In the genomic region with DNA sequence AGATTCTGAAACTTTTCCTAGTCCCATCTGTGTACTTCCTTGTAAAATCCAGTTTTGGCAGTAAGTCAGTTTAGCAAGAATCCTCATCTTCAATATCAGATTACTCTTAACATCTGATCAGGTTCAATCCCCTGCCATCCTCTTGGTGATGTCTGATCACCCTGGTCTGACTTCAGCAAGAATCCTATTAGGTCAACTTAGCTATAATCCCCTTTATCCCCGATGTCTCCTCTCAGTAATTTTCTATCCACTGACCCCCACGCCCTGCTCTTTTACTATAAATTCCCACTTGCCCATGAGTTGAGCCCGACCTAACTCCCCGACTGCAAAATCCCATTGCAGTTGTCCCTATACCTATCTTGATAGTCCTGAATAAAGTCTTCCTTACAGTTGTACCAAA, we compare ENCODE assay signal across 36 cellular contexts. TPM values are rescaled to one million over a fixed set of nuclear protein-coding genes. Genes with fewer than 3 reads are reported as not detected.
"Had no signal": no experiment of that assay in that cellular context is flagged by ENCODE, and none has a peak within 500 bp of the region (broad histone marks: within the 10 kb centered on the region; RNA-seq: fewer than 3 reads in every experiment).

No MANE protein-coding gene starts in this region.

- H3K4me3 Mint-ChIP-seq: activated CD4-positive, alpha-beta T cell treated with anti-CD3 and anti-CD28 coated beads, Interleukin-2, amount 10 ng/mL, durations not matched to agents 24 days and 14 days; activated CD8-positive, alpha-beta T cell treated with anti-CD3 and anti-CD28 coated beads for 36 hours; activated naive CD8-positive, alpha-beta T cell treated with anti-CD3 and anti-CD28 coated beads for 36 hours; activated T-cell treated with anti-CD3 and anti-CD28 coated beads, Interleukin-2, amount 50 U/mL, for 72 hours; activated T-helper 17 cell treated with anti-CD3 and anti-CD28 coated beads, Interleukin-2, amount 50 U/mL, for 72 hours; central memory CD8-positive, alpha-beta T cell had no signal

- H3K36me3 Mint-ChIP-seq: activated naive CD8-positive, alpha-beta T cell treated with anti-CD3 and anti-CD28 coated beads for 36 hours had no signal

- H3K36me3 ChIP-seq: cardiac muscle cell, SJCRH30 had no signal

- H3K4me1 Mint-ChIP-seq: activated CD4-positive, alpha-beta T cell treated with anti-CD3 and anti-CD28 coated beads, Interleukin-2, amount 10 ng/mL, durations not matched to agents 24 days and 14 days; activated naive CD8-positive, alpha-beta T cell treated with anti-CD3 and anti-CD28 coated beads for 36 hours; activated T-helper 17 cell treated with anti-CD3 and anti-CD28 coated beads, Interleukin-2, amount 50 U/mL, for 72 hours; central memory CD8-positive, alpha-beta T cell had no signal

- H3K9me3 Mint-ChIP-seq: activated CD4-positive, alpha-beta T cell treated with anti-CD3 and anti-CD28 coated beads, Interleukin-2, amount 10 ng/mL, durations not matched to agents 24 days and 14 days; activated CD8-positive, alpha-beta T cell treated with anti-CD3 and anti-CD28 coated beads for 36 hours; activated T-cell treated with anti-CD3 and anti-CD28 coated beads, Interleukin-2, amount 50 U/mL, for 72 hours; activated T-helper 17 cell treated with anti-CD3 and anti-CD28 coated beads, Interleukin-2, amount 50 U/mL, for 72 hours; central memory CD8-positive, alpha-beta T cell had no signal

- H3K9me3 ChIP-seq: ascending aorta, SJCRH30 had no signal

- ATAC-seq: activated CD8-positive, alpha-beta T cell treated with anti-CD3 and anti-CD28 coated beads for 36 hours; activated T-cell treated with anti-CD3 and anti-CD28 coated beads, Interleukin-2, amount 50 U/mL, for 72 hours; activated T-helper 17 cell treated with anti-CD3 and anti-CD28 coated beads, Interleukin-2, amount 50 U/mL, for 72 hours; Panc1 had no signal

- H3K4me3 ChIP-seq: ascending aorta, cardiac muscle cell, SJCRH30, SK-N-MC had no signal

- H3K27me3 ChIP-seq: ascending aorta, cardiac muscle cell, SJCRH30 had no signal

- H3K4me1 ChIP-seq: ascending aorta, SJCRH30 had no signal

- H3K27ac Mint-ChIP-seq: activated CD4-positive, alpha-beta T cell treated with anti-CD3 and anti-CD28 coated beads, Interleukin-2, amount 10 ng/mL, durations not matched to agents 24 days and 14 days; activated CD8-positive, alpha-beta T cell treated with anti-CD3 and anti-CD28 coated beads for 36 hours; activated naive CD8-positive, alpha-beta T cell treated with anti-CD3 and anti-CD28 coated beads for 36 hours; activated T-cell treated with anti-CD3 and anti-CD28 coated beads, Interleukin-2, amount 50 U/mL, for 72 hours; activated T-helper 17 cell treated with anti-CD3 and anti-CD28 coated beads, Interleukin-2, amount 50 U/mL, for 72 hours had no signal

- DNase-seq: activated CD4-positive, alpha-beta T cell treated with anti-CD3 and anti-CD28 coated beads, Interleukin-2, amount 10 ng/mL, durations not matched to agents 24 days and 14 days; activated CD4-positive, alpha-beta T cell treated with anti-CD3 and anti-CD28 coated beads, Interleukin-2, amount 50 U/mL, for 4 hours; activated CD8-positive, alpha-beta T cell treated with anti-CD3 and anti-CD28 coated beads for 36 hours; activated effector memory CD4-positive, alpha-beta T cell treated with anti-CD3 and anti-CD28 coated beads, Interleukin-2, amount 50 U/mL, for 16 hours; activated naive CD4-positive, alpha-beta T cell; activated naive CD4-positive, alpha-beta T cell treated with anti-CD3 and anti-CD28 coated beads, Interleukin-2, amount 50 U/mL, for 16 hours; activated naive CD8-positive, alpha-beta T cell treated with anti-CD3 and anti-CD28 coated beads for 36 hours; activated T-cell treated with anti-CD3 and anti-CD28 coated beads, Interleukin-2, amount 50 U/mL, for 1 hour; activated T-cell treated with anti-CD3 and anti-CD28 coated beads, Interleukin-2, amount 50 U/mL, for 72 hours; amygdala; NCI-H1092 treated with DMSO at 0.1 percent for 48 hours; NCI-H1417; NCI-H146; NCI-H187; NCI-H2029 treated with DMSO at 0.1 percent for 48 hours; NCI-H2107; NCI-H2171 treated with DMSO at 0.1 percent for 48 hours; NCI-H2227 treated with DMSO at 0.1 percent for 48 hours; NCI-H446; NCI-H510A treated with DMSO at 0.1 percent for 48 hours; NCI-H526 treated with DMSO at 0.1 percent for 48 hours; NCI-H774; SHP77; SJCRH30; T1000 had no signal

RNA-seq across cellular contexts. Expression of a gene that starts 57.9 kb away (rescaled TPM):
- total RNA-seq: activated CD4-positive, alpha-beta T cell treated with anti-CD3 and anti-CD28 coated beads, Interleukin-2, amount 10 ng/mL, durations not matched to agents 24 days and 14 days; activated CD8-positive, alpha-beta memory T cell treated with anti-CD3 and anti-CD28 coated beads for 36 hours; activated CD8-positive, alpha-beta T cell treated with anti-CD3 and anti-CD28 coated beads for 36 hours; activated naive CD8-positive, alpha-beta T cell treated with anti-CD3 and anti-CD28 coated beads for 36 hours; activated T-cell treated with anti-CD3 and anti-CD28 coated beads, Interleukin-2, amount 50 U/mL, for 72 hours; activated T-helper 17 cell treated with anti-CD3 and anti-CD28 coated beads, Interleukin-2, amount 50 U/mL, for 72 hours; ascending aorta; cardiac muscle cell; LHCN-M2; RPMI7951; SJCRH30; T-helper 1 cell treated with Interleukin-12 subunit alpha and Interleukin-12 subunit beta and Interleukin-4 antibody, amounts not matched to agents 30 ng/mL and 1 ng/mL, for 36 hours; T-helper 2 cell treated with Interferon-gamma antibody and Interleukin-4, amounts not matched to agents 100 ng/mL and 5 ng/mL, for 36 hours had no signal
